10 cellular contexts compared by ENCODE assay signal in genomic region chr4:152109585-152110509, GRCh38.
A peak's percentile ranks its signal among the peaks of the same experiment; 100 is the strongest.
DNase-seq lines count a peak whose midpoint lies in the region; ATAC-seq and TF ChIP-seq lines count a peak whose summit lies in the region.
"Had no signal": no experiment of that assay in that cellular context is flagged by ENCODE, and none has a peak within 500 bp of the region (broad histone marks: within the 10 kb centered on the region; RNA-seq: fewer than 3 reads in every experiment).

No MANE protein-coding gene starts in this region.

- H3K4me3 Mint-ChIP-seq in stimulated activated naive B cell treated with anti-CD40 and anti-IgM and Interleukin-4, amounts not matched to agents 10 μg/mL and 1 μg/mL and 100 μg/mL, for 72 hours, result no peak overlapping the region

- 50 to 63% methylated on average over 7 of the region's 7 CpGs for WGBS in lower leg skin, 2 donors

- TF ChIP-seq POLR2A in lower leg skin (IDR thresholded peaks at IDR 0.05), result no peak

- H3K27ac Mint-ChIP-seq in stimulated activated naive B cell treated with anti-CD40 and anti-IgM and Interleukin-4, amounts not matched to agents 10 μg/mL and 1 μg/mL and 100 μg/mL, for 72 hours, result no peak overlapping the region

- DNase-seq in GM04503 (ENCODE audit: low read depth) (peak; percentile 28), UCSD-AML1 (lab: John Stamatoyannopoulos, UW; ENCODE audit: unreplicated experiment) (peak; percentile 54), fibroblast of the aortic adventitia (ENCODE audit: low read depth) (peak; percentile 42), pons (ENCODE audit: low spot score) (peak; percentile 55), SHP77 (lab: John Stamatoyannopoulos, UW) (no peak), lower leg skin (ENCODE audit: low spot score in 2 of 2) (no peak)
- DNase-seq in stimulated activated naive B cell treated with anti-CD40 and anti-IgM and Interleukin-4, amounts not matched to agents 10 μg/mL and 1 μg/mL and 100 μg/mL, for 72 hours, result no peak
- DNase-seq: islet precursor cell; NCI-H2227 treated with DMSO at 0.1 percent for 48 hours; stimulated activated naive CD4-positive, alpha-beta T cell treated with Interleukin-2 at 50 U/mL for 16 hours had no signal

- no peaks in the 10 kb centered on the region for H3K36me3 Mint-ChIP-seq in stimulated activated naive B cell treated with anti-CD40 and anti-IgM and Interleukin-4, amounts not matched to agents 10 μg/mL and 1 μg/mL and 100 μg/mL, for 72 hours

- H3K4me3 ChIP-seq in fibroblast of the aortic adventitia (ENCODE audit: low read depth, low read length), result no peak overlapping the region
- no peak overlapping the region for H3K4me3 ChIP-seq in lower leg skin (ENCODE audit: low read depth, poor library complexity, severe bottlenecking)

- TF ChIP-seq CTCF in fibroblast of the aortic adventitia (IDR thresholded peaks at IDR 0.05; ENCODE audit: insufficient read depth, low read length) (no peak), lower leg skin (IDR thresholded peaks at IDR 0.05) (no peak)

- H3K9me3 Mint-ChIP-seq in stimulated activated naive B cell treated with anti-CD40 and anti-IgM and Interleukin-4, amounts not matched to agents 10 μg/mL and 1 μg/mL and 100 μg/mL, for 72 hours, result no peaks in the 10 kb centered on the region

- peaks cover 5 to 22% of the 10 kb centered on the region in 2 donors for H3K4me1 Mint-ChIP-seq in stimulated activated naive B cell treated with anti-CD40 and anti-IgM and Interleukin-4, amounts not matched to agents 10 μg/mL and 1 μg/mL and 100 μg/mL, for 72 hours

- peaks cover 5 to 19% of the 10 kb centered on the region in 2 donors for H3K27me3 Mint-ChIP-seq in stimulated activated naive B cell treated with anti-CD40 and anti-IgM and Interleukin-4, amounts not matched to agents 10 μg/mL and 1 μg/mL and 100 μg/mL, for 72 hours

- ATAC-seq in stimulated activated naive B cell treated with anti-CD40 and anti-IgM and Interleukin-4, amounts not matched to agents 10 μg/mL and 1 μg/mL and 100 μg/mL, for 72 hours (replicated peaks), result no peak

- intact Hi-C loops in lower leg skin (cut with DNase I; ENCODE audit: low total_unique reads), result no loop called here

Comparison
In these comparisons a context has a peak if more than half of its experiments do, and no peak if none do; other contexts are left out.
1. DNase-seq: peak in GM04503 (single experiment), UCSD-AML1 (single experiment), fibroblast of the aortic adventitia (single experiment) and pons (single experiment); none in SHP77 (0 of 2), stimulated activated naive B cell treated with anti-CD40 and anti-IgM and Interleukin-4, amounts not matched to agents 10 μg/mL and 1 μg/mL and 100 μg/mL, for 72 hours (single experiment) and lower leg skin (0 of 2).